11 cellular contexts compared by ENCODE assay signal in genomic region chr2:29006986-29007301, GRCh38. TPM values are rescaled to one million over a fixed set of nuclear protein-coding genes. Genes with fewer than 3 reads are reported as not detected.
"Had no signal": no experiment of that assay in that cellular context is flagged by ENCODE, and none has a peak within 500 bp of the region (broad histone marks: within the 10 kb centered on the region; RNA-seq: fewer than 3 reads in every experiment).

No MANE protein-coding gene starts in this region.

- DNase-seq: GM23248, GOT3, H7, H9, HCEC 1CT, HFFc6 had no signal

- H3K4me2 ChIP-seq: GM23338 had no signal

- ATAC-seq: GM23338, HCT116 had no signal

- H3K9ac ChIP-seq: GM23248 had no signal

- H3K4me1 ChIP-seq: HAP-1 had no signal

- H3K27ac ChIP-seq: GM23248 had no signal

- H3K36me3 ChIP-seq: HAP-1 had no signal

- FAIRE-seq: H1, H54 had no signal

- H2AFZ ChIP-seq: GM23248, GM23338 had no signal

- H3K4me3 ChIP-seq: GM23248, GM23338, HAP-1 had no signal

- H3K9me3 ChIP-seq: HAP-1 had no signal

RNA-seq across cellular contexts. Expression of gene TOGARAM2, which starts 25.8 kb away (rescaled TPM):
- total RNA-seq: GM23248, HFFc6 had no signal
- polyA plus RNA-seq: GM23248 had no signal
